In the genomic region with DNA sequence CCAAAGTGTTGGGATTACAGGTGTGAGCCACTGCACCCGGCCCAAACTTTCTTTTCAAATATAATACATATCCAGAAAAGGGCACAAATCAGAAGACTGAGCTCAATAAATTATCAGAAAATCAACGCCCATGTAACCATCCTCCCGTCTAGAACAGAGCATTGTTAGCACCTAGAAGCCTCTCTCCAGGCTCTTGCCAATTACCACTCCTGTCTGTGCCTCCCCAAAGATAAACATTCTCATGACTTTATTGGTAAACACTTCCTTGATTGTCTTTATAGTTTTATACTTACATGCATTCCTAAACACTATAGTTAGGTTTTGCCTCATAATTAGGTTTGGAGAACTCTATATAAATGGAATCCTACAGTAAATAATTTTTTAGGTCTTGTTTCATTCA, we compare ENCODE assay signal across 35 cellular contexts. TPM values are rescaled to one million over a fixed set of nuclear protein-coding genes. Genes with fewer than 3 reads are reported as not detected.
"Had no signal": no experiment of that assay in that cellular context is flagged by ENCODE, and none has a peak within 500 bp of the region (broad histone marks: within the 10 kb centered on the region; RNA-seq: fewer than 3 reads in every experiment).

No MANE protein-coding gene starts in this region.

- H3K36me3 ChIP-seq: MG63 had no signal

- H3K27me3 ChIP-seq: MG63, SJCRH30 had no signal

- H3K4me2 ChIP-seq: PC-9 had no signal

- H2AFZ ChIP-seq: PC-9 had no signal

- ATAC-seq: Panc1, Right ventricle myocardium inferior, SK-N-SH treated with all-trans-retinoic acid at 6 μM for 48 hours had no signal

- H3K9me3 ChIP-seq: MG63, SJCRH30 had no signal

- H3K27ac ChIP-seq: PC-9, RWPE1, SJCRH30, SK-N-MC had no signal

- DNase-seq: Kasumi-1, KG1, MG63, NCI-H1048, NCI-H1092 treated with DMSO at 0.1 percent for 48 hours, NCI-H1105 treated with DMSO at 0.1 percent for 48 hours, NCI-H1417, NCI-H1436, NCI-H146, NCI-H1694, NCI-H187, NCI-H1930, NCI-H2029 treated with DMSO at 0.1 percent for 48 hours, NCI-H2081 treated with DMSO at 0.1 percent for 48 hours, NCI-H2107, NCI-H2171, NCI-H226, NCI-H446 treated with DMSO at 0.1 percent for 48 hours, NCI-H510A, NCI-H524, NCI-H526, NCI-H69, NCI-H748 treated with DMSO at 0.1 percent for 48 hours, NCI-H82, PC-9, SHP77, SIG-M5, SJCRH30 had no signal

- H3K4me3 ChIP-seq: MG63, PC-9, SJCRH30, SK-N-MC had no signal

RNA-seq across cellular contexts. Expression of a gene that starts 58.5 kb away (rescaled TPM):
- total RNA-seq: OCI-LY7, RPMI7951, SJCRH30 had no signal
